In genomic region chr6:113732384-113732966, GRCh38 we compare ENCODE assay signal across 8 cellular contexts.
A peak's percentile ranks its signal among the peaks of the same experiment; 100 is the strongest.
DNase-seq lines count a peak whose midpoint lies in the region; ATAC-seq and TF ChIP-seq lines count a peak whose summit lies in the region.

No MANE protein-coding gene starts in this region.

- peak in 3 of 4 donors; percentile 30 to 44 (median 41) for ATAC-seq in right lobe of liver
- no peak for ATAC-seq in activated naive CD4-positive, alpha-beta T cell treated with anti-CD3 and anti-CD28 coated beads, Interleukin-2, amount 50 U/mL, for 72 hours
- no peak for ATAC-seq in PC-3

- POLR2A ChIA-PET in PC-3 (lab: Charles Lee; ENCODE audit: unreplicated experiment): interaction anchor here (0.5 kb wide), 1 partner anchor 256 kb away, joined by 3 read pairs; no protein-coding TSS in a partner anchor

- no peak for TF ChIP-seq POLR2A in right lobe of liver (IDR thresholded peaks at IDR 0.05)

- BruUV-seq in PC-3 (replicated peaks; lab: Mats Ljungman, UMichigan): no TSS peak

- H3K4me1 ChIP-seq in colonic mucosa: no peaks in the 10 kb centered on the region
- H3K4me1 ChIP-seq in right lobe of liver: peaks cover 0 to 27% (median 0%) of the 10 kb centered on the region in 4 donors
- H3K4me1 ChIP-seq in PC-3 (ENCODE audit: insufficient read depth, low read length): peaks cover 8% of the 10 kb centered on the region; the same call in 1 of the 2 replicates

- no peaks in the 10 kb centered on the region for H3K36me3 Mint-ChIP-seq in type B pancreatic cell
- no peaks in the 10 kb centered on the region for H3K36me3 Mint-ChIP-seq in activated naive CD4-positive, alpha-beta T cell treated with anti-CD3 and anti-CD28 coated beads, Interleukin-2, amount 50 U/mL, for 72 hours

- H3K4me3 Mint-ChIP-seq in type B pancreatic cell: peak overlapping the region; percentile 45

- peaks cover 26% of the 10 kb centered on the region for H3K4me1 Mint-ChIP-seq in type B pancreatic cell (ENCODE audit: unreplicated experiment)

- intact Hi-C loops in colonic mucosa (cut with DNase I) (no loop called here), right lobe of liver (cut with DNase I) (no loop called here), PC-3 (cut with micrococcal nuclease) (no loop called here)

- no peaks in the 10 kb centered on the region for H3K27me3 Mint-ChIP-seq in type B pancreatic cell

- H3K36me3 ChIP-seq in colonic mucosa: no peaks in the 10 kb centered on the region
- no peaks in the 10 kb centered on the region for H3K36me3 ChIP-seq in right lobe of liver
- no peaks in the 10 kb centered on the region for H3K36me3 ChIP-seq in PC-3 (ENCODE audit: low read depth, low read length)

- no peaks in the 10 kb centered on the region for H3K79me2 ChIP-seq in PC-3 (ENCODE audit: low read length)

- peak overlapping the region; percentile 2 for H3K27ac Mint-ChIP-seq in type B pancreatic cell
- H3K27ac Mint-ChIP-seq in activated naive CD4-positive, alpha-beta T cell treated with anti-CD3 and anti-CD28 coated beads, Interleukin-2, amount 50 U/mL, for 72 hours: no peak overlapping the region

- DNase-seq in NCI-H2196 (lab: John Stamatoyannopoulos, UW; ENCODE audit: unreplicated experiment): peak; percentile 44
- DNase-seq in NCI-H2196 treated with DMSO at 0.1 percent for 48 hours (lab: John Stamatoyannopoulos, UW; ENCODE audit: unreplicated experiment): no peak
- peak; percentile 37 for DNase-seq in colonic mucosa
- no peak for DNase-seq in right lobe of liver
- no peak for DNase-seq in type B pancreatic cell (ENCODE audit: extremely low spot score, unreplicated experiment)
- DNase-seq in activated naive CD4-positive, alpha-beta T cell treated with anti-CD3 and anti-CD28 coated beads, Interleukin-2, amount 50 U/mL, for 72 hours (ENCODE audit: low spot score in 2 of 2): no peak
- DNase-seq in PC-3: no peak
- DNase-seq in GM19238 (ENCODE audit: insufficient read length, low spot score): no peak

- H3K9me3 Mint-ChIP-seq in type B pancreatic cell: peaks cover 5% of the 10 kb centered on the region
- peaks cover 5 to 9% of the 10 kb centered on the region in 2 donors for H3K9me3 Mint-ChIP-seq in activated naive CD4-positive, alpha-beta T cell treated with anti-CD3 and anti-CD28 coated beads, Interleukin-2, amount 50 U/mL, for 72 hours

- CTCF ChIA-PET in PC-3 (lab: Charles Lee): no interaction called here

- H3K9me3 ChIP-seq in colonic mucosa (no peaks in the 10 kb centered on the region), right lobe of liver (no peaks in the 10 kb centered on the region), PC-3 (ENCODE audit: low read length) (no peaks in the 10 kb centered on the region)

- no peaks in the 10 kb centered on the region for H3F3A ChIP-seq in PC-3 (ENCODE audit: low read length, unreplicated experiment)

- H3K4me3 ChIP-seq in colonic mucosa (no peak overlapping the region), right lobe of liver (no peak overlapping the region), PC-3 (ENCODE audit: low read length) (no peak overlapping the region)

- H2AFZ ChIP-seq in PC-3 (ENCODE audit: low read length): no peak overlapping the region

- H3K9ac ChIP-seq in colonic mucosa (ENCODE audit: low read depth in 2 of 2, low read length in 2 of 2) (no peak overlapping the region), PC-3 (ENCODE audit: low read length) (no peak overlapping the region)

- H3K4me2 ChIP-seq in PC-3 (ENCODE audit: low read length): no peak overlapping the region

- no peaks in the 10 kb centered on the region for H4K20me1 ChIP-seq in PC-3 (ENCODE audit: low read length)

- no peak for TF ChIP-seq CTCF in colonic mucosa (IDR thresholded peaks at IDR 0.05)
- no peak for TF ChIP-seq CTCF in right lobe of liver (IDR thresholded peaks at IDR 0.05)
- peak; percentile 74 for TF ChIP-seq CTCF in type B pancreatic cell (conservative IDR thresholded peaks at IDR 0.05)
- no peak for TF ChIP-seq CTCF in PC-3 (conservative IDR thresholded peaks at IDR 0.05; ENCODE audit: low read depth, low read length)

- no peaks in the 10 kb centered on the region for H3K9me2 ChIP-seq in PC-3 (replicated peaks; ENCODE audit: low read length)

- WGBS in right lobe of liver (ENCODE audit: insufficient coverage, low coverage, low lambda C conversion rate, missing lambda C conversion rate): 56% methylated on average over 4 of the region's 4 CpGs

- H3K27me3 ChIP-seq in colonic mucosa: no peaks in the 10 kb centered on the region
- no peaks in the 10 kb centered on the region for H3K27me3 ChIP-seq in right lobe of liver
- H3K27me3 ChIP-seq in PC-3 (ENCODE audit: low read length): no peaks in the 10 kb centered on the region

- H3K27ac ChIP-seq in colonic mucosa (no peak overlapping the region), right lobe of liver (no peak overlapping the region), PC-3 (ENCODE audit: low read length) (no peak overlapping the region)

Comparison
In these comparisons a context has a peak if more than half of its experiments do, and no peak if none do; other contexts are left out.
1. DNase-seq: peak in NCI-H2196 (single experiment) and colonic mucosa (single experiment); none in NCI-H2196 treated with DMSO at 0.1 percent for 48 hours (single experiment), right lobe of liver (0 of 3), type B pancreatic cell (single experiment), activated naive CD4-positive, alpha-beta T cell treated with anti-CD3 and anti-CD28 coated beads, Interleukin-2, amount 50 U/mL, for 72 hours (0 of 2), PC-3 (single experiment) and GM19238 (single experiment).
2. ATAC-seq: peak in right lobe of liver (3 of 4); none in activated naive CD4-positive, alpha-beta T cell treated with anti-CD3 and anti-CD28 coated beads, Interleukin-2, amount 50 U/mL, for 72 hours (0 of 2) and PC-3 (single experiment).